8 cellular contexts compared by ENCODE assay signal in the genomic region with DNA sequence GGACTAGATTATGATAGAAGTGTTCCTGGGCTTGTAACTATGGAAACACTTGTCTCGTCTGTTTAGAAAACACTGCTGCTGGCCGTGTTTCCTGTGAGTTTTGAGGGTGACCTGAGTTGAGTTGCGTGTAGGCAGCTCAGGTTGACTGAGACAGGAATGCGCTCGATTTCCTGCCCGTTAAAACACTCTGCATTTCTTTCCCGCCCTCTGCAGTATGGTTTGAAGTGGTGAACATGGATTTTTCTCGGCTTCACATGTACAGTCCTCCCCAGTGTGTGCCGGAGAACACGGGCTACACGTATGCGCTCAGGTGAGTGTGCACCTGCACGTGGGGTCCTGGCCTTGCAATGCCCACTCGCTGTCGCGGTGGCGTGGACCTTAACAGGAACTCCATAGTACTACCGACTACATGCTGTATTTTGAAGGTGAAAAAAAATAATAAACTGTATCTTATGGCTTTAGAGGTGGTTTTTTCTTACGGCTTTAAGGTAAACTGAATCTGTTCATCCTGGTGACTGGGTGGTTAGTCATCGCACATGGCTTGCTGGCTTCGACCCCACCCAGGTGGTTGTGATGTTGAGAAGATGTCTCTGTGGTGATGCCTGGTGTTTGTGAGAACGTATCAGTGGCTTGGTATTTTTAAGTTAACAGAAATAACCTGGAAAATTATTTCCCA. TPM values are rescaled to one million over a fixed set of nuclear protein-coding genes. Genes with fewer than 3 reads are reported as not detected.
A peak's percentile ranks its signal among the peaks of the same experiment; 100 is the strongest.
DNase-seq lines count a peak whose midpoint lies in the region; ATAC-seq and TF ChIP-seq lines count a peak whose summit lies in the region.

SUN1 (plus strand) TSS at position 185 of the 676 bp plus-strand sequence; CDS start at position 234, 49 bp downstream.

- peaks cover 19% of the 10 kb centered on the region for H3K36me3 Mint-ChIP-seq in WTC11

- in situ Hi-C loops in KBM-7 (cut with MboI; ENCODE audit: low pct_unique_long_range_greater_than_20kb, low sequenced_read_pairs) = no loop called here

- no peaks in the 10 kb centered on the region for H3K27me3 Mint-ChIP-seq in WTC11 (ENCODE audit: low read depth)

- H3K27ac ChIP-seq in lower lobe of right lung = peak within 1 kb of the TSS; percentile 86

- peak; percentile 50 for ATAC-seq in GM18868 (IDR thresholded peaks at IDR 0.05; ENCODE audit: unreplicated experiment)
- peak; percentile 54 for ATAC-seq in HG03159 (IDR thresholded peaks at IDR 0.05; ENCODE audit: unreplicated experiment)
- peak; percentile 27; the same call in 1 of the 2 replicates for ATAC-seq in WTC11
- ATAC-seq in lower lobe of right lung = peak; percentile 82 to 84

- CTCF ChIA-PET in WTC11 (lab: Charles Lee) = interaction anchor here (0.7 to 1.7 kb wide), 6 partner anchors 9 to 125 kb away, joined by 3 to 11 read pairs (median 4); no protein-coding TSS in a partner anchor

- peak within 1 kb of the TSS; percentile 97 for H3K27ac Mint-ChIP-seq in WTC11

- TF ChIP-seq CTCF in WTC11 (IDR thresholded peaks at IDR 0.05) = no peak
- TF ChIP-seq CTCF in lower lobe of right lung (IDR thresholded peaks at IDR 0.05) = no peak

- peak within 1 kb of the TSS; percentile 7 for H3K4me3 ChIP-seq in lower lobe of right lung

- POLR2A ChIA-PET in WTC11 (lab: Charles Lee) = no interaction called here

- peaks cover 54% of the 10 kb centered on the region for H3K4me1 Mint-ChIP-seq in WTC11

- peaks cover 59% of the 10 kb centered on the region for H3K4me1 ChIP-seq in lower lobe of right lung

- H3K9me3 Mint-ChIP-seq in WTC11 = no peaks in the 10 kb centered on the region

- peaks cover 9% of the 10 kb centered on the region for H3K36me3 ChIP-seq in lower lobe of right lung

- DNase-seq in WTC11 (ENCODE audit: low spot score) (no peak), cerebellum (ENCODE audit: low spot score) (no peak), lower lobe of right lung (no peak), iPS-NIHi11 (ENCODE audit: low spot score) (no peak), KBM-7 (no peak)
- peak; percentile 53 to 57 for DNase-seq in stimulated activated CD8-positive, alpha-beta memory T cell treated with anti-CD3 and anti-CD28 coated beads, Interleukin-15, amount 100 ng/mL, for 48 hours (ENCODE audit: low read depth in 2 of 2)

- peak within 1 kb of the TSS; percentile 24 for H3K4me3 Mint-ChIP-seq in WTC11

- intact Hi-C loops in lower lobe of right lung (cut with DNase I) = no loop called here

- no peaks in the 10 kb centered on the region for H3K27me3 ChIP-seq in lower lobe of right lung (ENCODE audit: low read depth)

- H3K9me3 ChIP-seq in lower lobe of right lung = no peaks in the 10 kb centered on the region

TF ChIP-seq in WTC11, 78 proteins besides CTCF, POLR2A, EP300 and RAD21:
- TF ChIP-seq, protein P1, sequence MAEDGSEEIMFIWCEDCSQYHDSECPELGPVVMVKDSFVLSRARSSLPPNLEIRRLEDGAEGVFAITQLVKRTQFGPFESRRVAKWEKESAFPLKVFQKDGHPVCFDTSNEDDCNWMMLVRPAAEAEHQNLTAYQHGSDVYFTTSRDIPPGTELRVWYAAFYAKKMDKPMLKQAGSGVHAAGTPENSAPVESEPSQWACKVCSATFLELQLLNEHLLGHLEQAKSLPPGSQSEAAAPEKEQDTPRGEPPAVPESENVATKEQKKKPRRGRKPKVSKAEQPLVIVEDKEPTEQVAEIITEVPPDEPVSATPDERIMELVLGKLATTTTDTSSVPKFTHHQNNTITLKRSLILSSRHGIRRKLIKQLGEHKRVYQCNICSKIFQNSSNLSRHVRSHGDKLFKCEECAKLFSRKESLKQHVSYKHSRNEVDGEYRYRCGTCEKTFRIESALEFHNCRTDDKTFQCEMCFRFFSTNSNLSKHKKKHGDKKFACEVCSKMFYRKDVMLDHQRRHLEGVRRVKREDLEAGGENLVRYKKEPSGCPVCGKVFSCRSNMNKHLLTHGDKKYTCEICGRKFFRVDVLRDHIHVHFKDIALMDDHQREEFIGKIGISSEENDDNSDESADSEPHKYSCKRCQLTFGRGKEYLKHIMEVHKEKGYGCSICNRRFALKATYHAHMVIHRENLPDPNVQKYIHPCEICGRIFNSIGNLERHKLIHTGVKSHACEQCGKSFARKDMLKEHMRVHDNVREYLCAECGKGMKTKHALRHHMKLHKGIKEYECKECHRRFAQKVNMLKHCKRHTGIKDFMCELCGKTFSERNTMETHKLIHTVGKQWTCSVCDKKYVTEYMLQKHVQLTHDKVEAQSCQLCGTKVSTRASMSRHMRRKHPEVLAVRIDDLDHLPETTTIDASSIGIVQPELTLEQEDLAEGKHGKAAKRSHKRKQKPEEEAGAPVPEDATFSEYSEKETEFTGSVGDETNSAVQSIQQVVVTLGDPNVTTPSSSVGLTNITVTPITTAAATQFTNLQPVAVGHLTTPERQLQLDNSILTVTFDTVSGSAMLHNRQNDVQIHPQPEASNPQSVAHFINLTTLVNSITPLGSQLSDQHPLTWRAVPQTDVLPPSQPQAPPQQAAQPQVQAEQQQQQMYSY (CRISPR knock-in tag; IDR thresholded peaks at IDR 0.05) = no peak
- TF ChIP-seq SMAD4 (CRISPR knock-in tag; IDR thresholded peaks at IDR 0.05) = no peak
- no peak for TF ChIP-seq ATF6 (CRISPR knock-in tag; IDR thresholded peaks at IDR 0.05)
- no peak for TF ChIP-seq GRHL2 (CRISPR knock-in tag; IDR thresholded peaks at IDR 0.05; ENCODE audit: insufficient replicate concordance, severe bottlenecking)
- no peak for TF ChIP-seq JAZF1 (CRISPR knock-in tag; IDR thresholded peaks at IDR 0.05)
- TF ChIP-seq, protein P2, sequence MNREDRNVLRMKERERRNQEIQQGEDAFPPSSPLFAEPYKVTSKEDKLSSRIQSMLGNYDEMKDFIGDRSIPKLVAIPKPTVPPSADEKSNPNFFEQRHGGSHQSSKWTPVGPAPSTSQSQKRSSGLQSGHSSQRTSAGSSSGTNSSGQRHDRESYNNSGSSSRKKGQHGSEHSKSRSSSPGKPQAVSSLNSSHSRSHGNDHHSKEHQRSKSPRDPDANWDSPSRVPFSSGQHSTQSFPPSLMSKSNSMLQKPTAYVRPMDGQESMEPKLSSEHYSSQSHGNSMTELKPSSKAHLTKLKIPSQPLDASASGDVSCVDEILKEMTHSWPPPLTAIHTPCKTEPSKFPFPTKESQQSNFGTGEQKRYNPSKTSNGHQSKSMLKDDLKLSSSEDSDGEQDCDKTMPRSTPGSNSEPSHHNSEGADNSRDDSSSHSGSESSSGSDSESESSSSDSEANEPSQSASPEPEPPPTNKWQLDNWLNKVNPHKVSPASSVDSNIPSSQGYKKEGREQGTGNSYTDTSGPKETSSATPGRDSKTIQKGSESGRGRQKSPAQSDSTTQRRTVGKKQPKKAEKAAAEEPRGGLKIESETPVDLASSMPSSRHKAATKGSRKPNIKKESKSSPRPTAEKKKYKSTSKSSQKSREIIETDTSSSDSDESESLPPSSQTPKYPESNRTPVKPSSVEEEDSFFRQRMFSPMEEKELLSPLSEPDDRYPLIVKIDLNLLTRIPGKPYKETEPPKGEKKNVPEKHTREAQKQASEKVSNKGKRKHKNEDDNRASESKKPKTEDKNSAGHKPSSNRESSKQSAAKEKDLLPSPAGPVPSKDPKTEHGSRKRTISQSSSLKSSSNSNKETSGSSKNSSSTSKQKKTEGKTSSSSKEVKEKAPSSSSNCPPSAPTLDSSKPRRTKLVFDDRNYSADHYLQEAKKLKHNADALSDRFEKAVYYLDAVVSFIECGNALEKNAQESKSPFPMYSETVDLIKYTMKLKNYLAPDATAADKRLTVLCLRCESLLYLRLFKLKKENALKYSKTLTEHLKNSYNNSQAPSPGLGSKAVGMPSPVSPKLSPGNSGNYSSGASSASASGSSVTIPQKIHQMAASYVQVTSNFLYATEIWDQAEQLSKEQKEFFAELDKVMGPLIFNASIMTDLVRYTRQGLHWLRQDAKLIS (CRISPR knock-in tag; IDR thresholded peaks at IDR 0.05; ENCODE audit: borderline replicate concordance) = no peak
- no peak for TF ChIP-seq ZMAT4 (CRISPR knock-in tag; IDR thresholded peaks at IDR 0.05)
- TF ChIP-seq, protein P3, sequence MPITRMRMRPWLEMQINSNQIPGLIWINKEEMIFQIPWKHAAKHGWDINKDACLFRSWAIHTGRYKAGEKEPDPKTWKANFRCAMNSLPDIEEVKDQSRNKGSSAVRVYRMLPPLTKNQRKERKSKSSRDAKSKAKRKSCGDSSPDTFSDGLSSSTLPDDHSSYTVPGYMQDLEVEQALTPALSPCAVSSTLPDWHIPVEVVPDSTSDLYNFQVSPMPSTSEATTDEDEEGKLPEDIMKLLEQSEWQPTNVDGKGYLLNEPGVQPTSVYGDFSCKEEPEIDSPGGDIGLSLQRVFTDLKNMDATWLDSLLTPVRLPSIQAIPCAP (CRISPR knock-in tag; IDR thresholded peaks at IDR 0.05) = no peak
- no peak for TF ChIP-seq NFYB (CRISPR knock-in tag; conservative IDR thresholded peaks at IDR 0.05; ENCODE audit: low read depth)
- TF ChIP-seq SMAD3 (CRISPR knock-in tag; IDR thresholded peaks at IDR 0.05; ENCODE audit: borderline replicate concordance) = no peak

RNA-seq across cellular contexts. Expression of gene SUN1, which starts in this region (rescaled TPM):
- total RNA-seq in WTC11 (2021) = 149 to 158 TPM (median 156 TPM) in 3 replicates
- total RNA-seq in cerebellum = 291 TPM
- 111 TPM for total RNA-seq in lower lobe of right lung

Comparison
In these comparisons a context has a peak if more than half of its experiments do, and no peak if none do; other contexts are left out.
1. ATAC-seq: peak in every context shown above with its lines; median percentile 83 in lower lobe of right lung; 54 in HG03159; 50 in GM18868; 27 in WTC11.
2. DNase-seq: peak in stimulated activated CD8-positive, alpha-beta memory T cell treated with anti-CD3 and anti-CD28 coated beads, Interleukin-15, amount 100 ng/mL, for 48 hours (2 of 2); none in WTC11 (single experiment), cerebellum (single experiment), lower lobe of right lung (single experiment), iPS-NIHi11 (single experiment) and KBM-7 (single experiment).